8 cellular contexts compared by ENCODE assay signal in genomic region chr1:21291184-21291583, GRCh38. TPM values are rescaled to one million over a fixed set of nuclear protein-coding genes. Genes with fewer than 3 reads are reported as not detected.
DNase-seq lines count a peak whose midpoint lies in the region; ATAC-seq and TF ChIP-seq lines count a peak whose summit lies in the region.

No MANE protein-coding gene starts in this region.

- H3K4me3 ChIP-seq in heart left ventricle, result peak overlapping the region in 1 of 12 donors; percentile 61
- no peak overlapping the region for H3K4me3 ChIP-seq in lower lobe of right lung
- H3K4me3 ChIP-seq in upper lobe of left lung, result peak overlapping the region in 2 of 4 donors; percentile 74 to 78
- peak overlapping the region in 1 of 59 donors; percentile 71 for H3K4me3 ChIP-seq in dorsolateral prefrontal cortex

- DNase-seq in heart left ventricle, result peak in 2 of 5 donors; percentile 3 to 17
- DNase-seq in cardiac septum (ENCODE audit: low spot score), result no peak
- no peak for DNase-seq in activated CD4-positive, alpha-beta memory T cell treated with anti-CD3 and anti-CD28 coated beads for 36 hours
- DNase-seq in lower lobe of right lung, result no peak
- DNase-seq in upper lobe of left lung, result no peak
- DNase-seq in dorsolateral prefrontal cortex, result no peak
- no peak for DNase-seq in DMS114 treated with DMSO at 0.1 percent for 48 hours (lab: John Stamatoyannopoulos, UW; ENCODE audit: unreplicated experiment)

- TF ChIP-seq CTCF in heart left ventricle (IDR thresholded peaks at IDR 0.05) (no peak), lower lobe of right lung (IDR thresholded peaks at IDR 0.05) (no peak), upper lobe of left lung (IDR thresholded peaks at IDR 0.05) (no peak), dorsolateral prefrontal cortex (IDR thresholded peaks at IDR 0.05 in 54 of 56, conservative IDR thresholded peaks at IDR 0.05 in 2 of 56; ENCODE audit: low read depth in 1 of 56, partially characterized antibody in 56 of 56) (no peak)

- peaks cover 0 to 81% (median 40%) of the 10 kb centered on the region in 12 donors for H3K4me1 ChIP-seq in heart left ventricle
- peaks cover 66% of the 10 kb centered on the region for H3K4me1 ChIP-seq in lower lobe of right lung
- H3K4me1 ChIP-seq in upper lobe of left lung, result peaks cover 51 to 68% (median 58%) of the 10 kb centered on the region in 4 donors

- peak overlapping the region; percentile 99 for H3K27ac Mint-ChIP-seq in activated CD4-positive, alpha-beta memory T cell treated with anti-CD3 and anti-CD28 coated beads for 36 hours

- TF ChIP-seq POLR2A in heart left ventricle (IDR thresholded peaks at IDR 0.05) (no peak), upper lobe of left lung (IDR thresholded peaks at IDR 0.05) (no peak)

- peaks cover 63% of the 10 kb centered on the region for H3K4me1 Mint-ChIP-seq in activated CD4-positive, alpha-beta memory T cell treated with anti-CD3 and anti-CD28 coated beads for 36 hours (ENCODE audit: low read depth)

- H3K27ac ChIP-seq in heart left ventricle, result peak overlapping the region in 9 of 12 donors; percentile 67 to 92 (median 85)
- H3K27ac ChIP-seq in lower lobe of right lung, result peak overlapping the region; percentile 75
- peak overlapping the region; percentile 77 to 91 (median 88) for H3K27ac ChIP-seq in upper lobe of left lung
- H3K27ac ChIP-seq in dorsolateral prefrontal cortex, result peak overlapping the region in 25 of 59 donors; percentile 12 to 80 (median 60)

- peak overlapping the region; percentile 89 for H3K4me3 Mint-ChIP-seq in activated CD4-positive, alpha-beta memory T cell treated with anti-CD3 and anti-CD28 coated beads for 36 hours

- ATAC-seq in heart left ventricle (no peak), lower lobe of right lung (no peak), upper lobe of left lung (ENCODE audit: low FRiP score in 2 of 2) (no peak), GM21528 (IDR thresholded peaks at IDR 0.05; ENCODE audit: low FRiP score, unreplicated experiment) (no peak)

- CTCF ChIA-PET in activated CD4-positive, alpha-beta memory T cell treated with anti-CD3 and anti-CD28 coated beads for 36 hours (lab: Charles Lee), result interaction anchor here (1.3 to 20.3 kb wide), 7 partner anchors 20 to 77 kb away, joined by 3 to 261 read pairs (median 17); no protein-coding TSS in a partner anchor

- peaks cover 22% of the 10 kb centered on the region for H3K36me3 Mint-ChIP-seq in activated CD4-positive, alpha-beta memory T cell treated with anti-CD3 and anti-CD28 coated beads for 36 hours

- H3K27me3 ChIP-seq in heart left ventricle, result no peaks in the 10 kb centered on the region
- H3K27me3 ChIP-seq in lower lobe of right lung (ENCODE audit: low read depth), result no peaks in the 10 kb centered on the region
- H3K27me3 ChIP-seq in upper lobe of left lung, result no peaks in the 10 kb centered on the region
- no peaks in the 10 kb centered on the region for H3K27me3 ChIP-seq in dorsolateral prefrontal cortex

- intact Hi-C loops in heart left ventricle (cut with DNase I), result loop anchor here in 4 of 10 donors (5.0 kb wide), 2 partner anchors 41 to 46 kb away; no protein-coding TSS in a partner anchor
- intact Hi-C loops in cardiac septum (cut with DNase I), result loop anchor here (2.0 to 5.0 kb wide), 2 partner anchors 42 to 76 kb away; no protein-coding TSS in a partner anchor
- intact Hi-C loops in activated CD4-positive, alpha-beta memory T cell treated with anti-CD3 and anti-CD28 coated beads for 36 hours (cut with micrococcal nuclease), result loop anchor here (5.0 to 10.0 kb wide), 3 partner anchors 629 to 756 kb away; partner anchors contain the start of gene DDOST
- intact Hi-C loops in lower lobe of right lung (cut with DNase I), result no loop called here
- intact Hi-C loops in dorsolateral prefrontal cortex (cut with DNase I), result no loop called here

- no peaks in the 10 kb centered on the region for H3K9me3 ChIP-seq in heart left ventricle
- H3K9me3 ChIP-seq in lower lobe of right lung, result no peaks in the 10 kb centered on the region
- no peaks in the 10 kb centered on the region for H3K9me3 ChIP-seq in upper lobe of left lung

- H3K36me3 ChIP-seq in heart left ventricle (peaks cover 0 to 9% (median 0%) of the 10 kb centered on the region in 9 donors), lower lobe of right lung (no peaks in the 10 kb centered on the region), upper lobe of left lung (no peaks in the 10 kb centered on the region)

- H3K27me3 Mint-ChIP-seq in activated CD4-positive, alpha-beta memory T cell treated with anti-CD3 and anti-CD28 coated beads for 36 hours, result no peaks in the 10 kb centered on the region

- no peaks in the 10 kb centered on the region for H3K9me3 Mint-ChIP-seq in activated CD4-positive, alpha-beta memory T cell treated with anti-CD3 and anti-CD28 coated beads for 36 hours

- 93 to 96% (median 96%) methylated on average over 8 of the region's 8 CpGs for WGBS in heart left ventricle, 4 donors
- 80 to 93% methylated on average over 8 of the region's 8 CpGs for WGBS in upper lobe of left lung, 2 donors

- POLR2A ChIA-PET in activated CD4-positive, alpha-beta memory T cell treated with anti-CD3 and anti-CD28 coated beads for 36 hours (lab: Charles Lee), result interaction anchor here (0.8 to 4.3 kb wide), 2 partner anchors 52 to 54 kb away, joined by 3 to 50 read pairs; no protein-coding TSS in a partner anchor

- TF ChIP-seq EP300 in upper lobe of left lung (IDR thresholded peaks at IDR 0.05), result no peak

RNA-seq across cellular contexts. Expression of gene ECE1, which starts 0.9 kb away (rescaled TPM):
- total RNA-seq in heart left ventricle (100 to 1,000 TPM in 1 of 9 donors, 10 to 100 TPM in 8; 37.3 to 140 (median 59.4) TPM), cardiac septum (55.8 TPM), lower lobe of right lung (90.9 TPM), upper lobe of left lung (100 to 1,000 TPM in 1 of 6 donors, 10 to 100 TPM in 5; 55.8 to 120 (median 74.8) TPM), dorsolateral prefrontal cortex (100 to 1,000 TPM in 2 of 120 experiments, 10 to 100 TPM in 118; 38.8 to 122 (median 62.6) TPM)
- polyA plus RNA-seq in heart left ventricle, result 10 to 100 TPM; 38.4 to 61.3 TPM
- 100 to 1,000 TPM; 137 to 144 TPM for total RNA-seq in activated CD4-positive, alpha-beta memory T cell treated with anti-CD3 and anti-CD28 coated beads for 36 hours

Comparison
In these comparisons a context has a peak if more than half of its experiments do, and no peak if none do; other contexts are left out.
1. intact Hi-C loops: an anchor here in cardiac septum (2.0 to 5.0 kb wide) and activated CD4-positive, alpha-beta memory T cell treated with anti-CD3 and anti-CD28 coated beads for 36 hours (5.0 to 10.0 kb wide); none called in lower lobe of right lung and dorsolateral prefrontal cortex.